In genomic region chr11:128720522-128720985, GRCh38 we compare ENCODE assay signal across 9 cellular contexts. TPM values are rescaled to one million over a fixed set of nuclear protein-coding genes. Genes with fewer than 3 reads are reported as not detected.
DNase-seq lines count a peak whose midpoint lies in the region; ATAC-seq and TF ChIP-seq lines count a peak whose summit lies in the region.
"Had no signal": no experiment of that assay in that cellular context is flagged by ENCODE, and none has a peak within 500 bp of the region (broad histone marks: within the 10 kb centered on the region; RNA-seq: fewer than 3 reads in every experiment).

No MANE protein-coding gene starts in this region.

- peak overlapping the region; percentile 95 for H3K4me2 ChIP-seq in OCI-LY7 (ENCODE audit: low read length)

- CTCF ChIA-PET in OCI-LY7 (lab: Charles Lee; ENCODE audit: unreplicated experiment): interaction anchor here (0.6 to 1.0 kb wide), 5 partner anchors 13 to 200 kb away, joined by 3 to 8 read pairs (median 3); no protein-coding TSS in a partner anchor

- ATAC-seq in GM18907 (IDR thresholded peaks at IDR 0.05; ENCODE audit: unreplicated experiment) (peak; percentile 58), HG02840 (IDR thresholded peaks at IDR 0.05; ENCODE audit: low FRiP score, unreplicated experiment) (peak; percentile 66)

- peaks cover 92% of the 10 kb centered on the region for H3K79me2 ChIP-seq in OCI-LY7 (ENCODE audit: insufficient read depth, low read depth, low read length)

- H3K27me3 ChIP-seq in effector memory CD4-positive, alpha-beta T cell (replicated peaks; ENCODE audit: control insufficient read depth, insufficient read depth, low read length, poor library complexity, severe bottlenecking): no peaks in the 10 kb centered on the region

- intact Hi-C loops in OCI-LY7 (cut with micrococcal nuclease; ENCODE audit: unreplicated experiment): loop anchor here (1.0 to 10.0 kb wide), 4 partner anchors 26 to 1434 kb away; partner anchors contain the start of genes FLI1 and ST14

- no peaks in the 10 kb centered on the region for H3K9me2 ChIP-seq in OCI-LY7 (ENCODE audit: insufficient read depth, low read length)

- H3K36me3 ChIP-seq in OCI-LY7 (ENCODE audit: insufficient read depth, low read length): peaks cover 7% of the 10 kb centered on the region; the same call in 1 of the 2 replicates
- peaks cover 5% of the 10 kb centered on the region for H3K36me3 ChIP-seq in effector memory CD4-positive, alpha-beta T cell (ENCODE audit: control insufficient read depth, insufficient read depth, low read length)

- H3K4me3 ChIP-seq in OCI-LY7 (ENCODE audit: low read depth, low read length, poor library complexity, severe bottlenecking): peak overlapping the region; percentile 70
- peak overlapping the region; percentile 35 for H3K4me3 ChIP-seq in effector memory CD4-positive, alpha-beta T cell (ENCODE audit: insufficient read depth, low read depth, low read length, poor library complexity, severe bottlenecking)
- H3K4me3 ChIP-seq: SK-N-MC had no signal

- peaks cover 93% of the 10 kb centered on the region for H3K4me1 ChIP-seq in OCI-LY7 (ENCODE audit: insufficient read depth, low read length, poor library complexity, severe bottlenecking)
- H3K4me1 ChIP-seq in effector memory CD4-positive, alpha-beta T cell (ENCODE audit: control insufficient read depth, insufficient read depth, low read length, poor library complexity, severe bottlenecking): peaks cover 98% of the 10 kb centered on the region

- POLR2A ChIA-PET in OCI-LY7 (lab: Charles Lee): interaction anchor here (0.5 to 7.9 kb wide), 8 partner anchors 6 to 1178 kb away, joined by 3 to 173 read pairs (median 4); no protein-coding TSS in a partner anchor

- no TSS peak for BruUV-seq in OCI-LY7 (replicated peaks; lab: Mats Ljungman, UMichigan)

- no peak for TF ChIP-seq CTCF in OCI-LY7 (conservative IDR thresholded peaks at IDR 0.05; ENCODE audit: low read length)

- H3K9me3 ChIP-seq in OCI-LY7 (ENCODE audit: low read length): no peaks in the 10 kb centered on the region
- no peaks in the 10 kb centered on the region for H3K9me3 ChIP-seq in effector memory CD4-positive, alpha-beta T cell (ENCODE audit: control insufficient read depth, low read length)

- no peaks in the 10 kb centered on the region for H4K20me1 ChIP-seq in OCI-LY7 (ENCODE audit: insufficient read depth, low read length)

- H2AFZ ChIP-seq in OCI-LY7 (ENCODE audit: low read length): no peak overlapping the region

- DNase-seq in OCI-LY7 (ENCODE audit: low spot score) (peak; percentile 90), SHP77 (lab: John Stamatoyannopoulos, UW) (no peak), GM19238 (ENCODE audit: insufficient read length, low spot score) (no peak), NCI-H446 treated with DMSO at 0.1 percent for 48 hours (lab: John Stamatoyannopoulos, UW) (no peak)
- no peak for DNase-seq in effector memory CD4-positive, alpha-beta T cell
- peak; percentile 57 to 59 for DNase-seq in stimulated activated CD4-positive, alpha-beta T cell treated with anti-CD3 and anti-CD28 coated beads, Interleukin-2, amount 100 ng/mL, for 24 hours

- H3K27ac ChIP-seq in OCI-LY7 (ENCODE audit: low read depth, low read length, poor library complexity, severe bottlenecking): peak overlapping the region; percentile 99
- H3K27ac ChIP-seq in effector memory CD4-positive, alpha-beta T cell (ENCODE audit: insufficient read depth, low read length, poor library complexity, severe bottlenecking): peak overlapping the region; percentile 67
- H3K27ac ChIP-seq: SK-N-MC had no signal

RNA-seq across cellular contexts. Expression of gene FLI1, which starts 26.7 kb away (rescaled TPM):
- total RNA-seq in OCI-LY7 (2014; rRNA removed; shearing (Covaris generic)): 79.4 and 88.8 TPM in 2 replicates
- 78.2 and 81.2 TPM in 2 replicates for total RNA-seq in OCI-LY7 (2022)

Comparison
In these comparisons a context has a peak if more than half of its experiments do, and no peak if none do; other contexts are left out.
1. DNase-seq: peak in OCI-LY7 (single experiment) and stimulated activated CD4-positive, alpha-beta T cell treated with anti-CD3 and anti-CD28 coated beads, Interleukin-2, amount 100 ng/mL, for 24 hours (2 of 2); none in effector memory CD4-positive, alpha-beta T cell (0 of 3), SHP77 (0 of 2), GM19238 (single experiment) and NCI-H446 treated with DMSO at 0.1 percent for 48 hours (single experiment).